Comparison of ENCODE assay signal across 8 cellular contexts in genomic region chr15:75450307-75451201, GRCh38. TPM values are rescaled to one million over a fixed set of nuclear protein-coding genes. Genes with fewer than 3 reads are reported as not detected.
DNase-seq lines count a peak whose midpoint lies in the region; ATAC-seq and TF ChIP-seq lines count a peak whose summit lies in the region.

No MANE protein-coding gene starts in this region.

- peak overlapping the region; percentile 83 to 99 (median 97) for H3K27ac Mint-ChIP-seq in CD4-positive, CD25-positive, alpha-beta regulatory T cell

- peak; percentile 91 to 97 (median 97) for DNase-seq in CD4-positive, CD25-positive, alpha-beta regulatory T cell
- DNase-seq in KBM-7 (peak; percentile 99), OCI-M2 (lab: John Stamatoyannopoulos, UW; ENCODE audit: unreplicated experiment) (peak; percentile 74), activated T-cell treated with anti-CD3 and anti-CD28 coated beads for 48 hours (ENCODE audit: low read depth) (peak; percentile 95), epithelial cell of proximal tubule (ENCODE audit: low read depth) (no peak)
- peak; percentile 90 to 92 for DNase-seq in stimulated activated CD8-positive, alpha-beta memory T cell treated with anti-CD3 and anti-CD28 coated beads, Interleukin-4, amount 100 ng/mL, for 1 hour (ENCODE audit: low read depth in 2 of 2, low spot score in 1 of 2)

- in situ Hi-C loops in KBM-7 (cut with MboI; ENCODE audit: low pct_unique_long_range_greater_than_20kb, low sequenced_read_pairs): no loop called here

- no peaks in the 10 kb centered on the region for H3K27me3 ChIP-seq in CD4-positive, CD25-positive, alpha-beta regulatory T cell (ENCODE audit: control insufficient read depth, insufficient read depth, low read length)
- no peaks in the 10 kb centered on the region for H3K27me3 ChIP-seq in mucosa of rectum (ENCODE audit: control insufficient read depth in 2 of 2, insufficient read depth in 2 of 2, low read length in 2 of 2)

- peak overlapping the region; percentile 95 to 98 (median 97) for H3K4me3 Mint-ChIP-seq in CD4-positive, CD25-positive, alpha-beta regulatory T cell

- peak overlapping the region; percentile 99 for H3K27ac ChIP-seq in CD4-positive, CD25-positive, alpha-beta regulatory T cell (ENCODE audit: insufficient read depth, low read length, poor library complexity, severe bottlenecking)
- H3K27ac ChIP-seq in mucosa of rectum (ENCODE audit: low read depth in 2 of 2, low read length in 2 of 2): peak overlapping the region; percentile 99

- no peaks in the 10 kb centered on the region for H3K27me3 Mint-ChIP-seq in CD4-positive, CD25-positive, alpha-beta regulatory T cell

- H3K9me3 ChIP-seq in CD4-positive, CD25-positive, alpha-beta regulatory T cell (ENCODE audit: control insufficient read depth in 2 of 2, low read length in 2 of 2): no peaks in the 10 kb centered on the region
- no peaks in the 10 kb centered on the region for H3K9me3 ChIP-seq in mucosa of rectum (ENCODE audit: control insufficient read depth in 2 of 2, low read length in 2 of 2)

- peaks cover 3% of the 10 kb centered on the region for H3K36me3 Mint-ChIP-seq in CD4-positive, CD25-positive, alpha-beta regulatory T cell

- TF ChIP-seq CTCF in epithelial cell of proximal tubule (conservative IDR thresholded peaks at IDR 0.05; ENCODE audit: low read depth, low read length): no peak

- peaks cover 0 to 2% (median 0%) of the 10 kb centered on the region in 7 donors for H3K9me3 Mint-ChIP-seq in CD4-positive, CD25-positive, alpha-beta regulatory T cell

- H3K36me3 ChIP-seq in CD4-positive, CD25-positive, alpha-beta regulatory T cell (ENCODE audit: control insufficient read depth, insufficient read depth, low read length): no peaks in the 10 kb centered on the region
- H3K36me3 ChIP-seq in mucosa of rectum (ENCODE audit: control insufficient read depth in 2 of 2, insufficient read depth in 2 of 2, low read length in 2 of 2): peaks cover 0 to 5% of the 10 kb centered on the region in 2 donors

- peak; percentile 17 to 21 for ATAC-seq in CD4-positive, CD25-positive, alpha-beta regulatory T cell (ENCODE audit: low read depth in 2 of 2)
- peak; percentile 21 for ATAC-seq in GM21515 (IDR thresholded peaks at IDR 0.05; ENCODE audit: unreplicated experiment)

- H3K9ac ChIP-seq in mucosa of rectum (ENCODE audit: low read depth in 1 of 2, low read length in 2 of 2): peak overlapping the region; percentile 73 to 81

- H3K4me1 Mint-ChIP-seq in CD4-positive, CD25-positive, alpha-beta regulatory T cell: peaks cover 11 to 64% (median 38%) of the 10 kb centered on the region in 4 donors

- peak overlapping the region; percentile 83 for H3K4me3 ChIP-seq in CD4-positive, CD25-positive, alpha-beta regulatory T cell (ENCODE audit: low read depth, low read length)
- H3K4me3 ChIP-seq in epithelial cell of proximal tubule (ENCODE audit: low read depth, low read length): peak overlapping the region; percentile 83
- H3K4me3 ChIP-seq in mucosa of rectum (ENCODE audit: low read length in 2 of 2): peak overlapping the region; percentile 76 to 89

- H3K4me1 ChIP-seq in CD4-positive, CD25-positive, alpha-beta regulatory T cell (ENCODE audit: control insufficient read depth, insufficient read depth, low read length, poor library complexity, severe bottlenecking): peaks cover 64% of the 10 kb centered on the region
- peaks cover 24 to 29% of the 10 kb centered on the region in 2 donors for H3K4me1 ChIP-seq in mucosa of rectum (ENCODE audit: control insufficient read depth in 2 of 2, insufficient read depth in 2 of 2, low read length in 2 of 2)

RNA-seq across cellular contexts. Expression of gene SIN3A, which starts 0.9 kb away (rescaled TPM):
- total RNA-seq in CD4-positive, CD25-positive, alpha-beta regulatory T cell: 123 TPM
- polyA plus RNA-seq in CD4-positive, CD25-positive, alpha-beta regulatory T cell: 10 to 100 TPM; 13.6 to 15.0 (median 14.8) TPM
- total RNA-seq in epithelial cell of proximal tubule: 26.2 and 33.4 TPM in 2 replicates
